Comparison of ENCODE assay signal across 25 cellular contexts in the genomic region with DNA sequence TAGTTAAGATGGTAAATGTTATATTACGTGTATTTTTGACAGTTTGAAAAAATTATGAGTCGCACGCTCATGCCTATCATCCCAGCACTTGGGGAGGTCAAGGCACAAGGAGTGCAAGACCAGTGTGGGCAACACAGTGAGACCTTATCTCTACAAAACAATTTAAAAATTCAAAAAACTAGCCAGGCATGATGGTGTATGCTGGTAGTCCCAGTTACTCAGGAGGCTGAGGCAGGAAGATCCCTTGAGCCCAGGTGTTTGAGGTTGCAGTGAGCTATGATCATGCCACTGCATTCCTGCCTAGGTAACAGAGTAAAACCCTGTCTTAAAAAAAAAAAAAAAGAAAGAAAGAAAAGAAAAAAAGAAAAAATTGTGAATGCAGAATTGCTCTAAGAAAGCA. TPM values are rescaled to one million over a fixed set of nuclear protein-coding genes. Genes with fewer than 3 reads are reported as not detected.
DNase-seq lines count a peak whose midpoint lies in the region; ATAC-seq, FAIRE-seq and TF ChIP-seq lines count a peak whose summit lies in the region.
"Had no signal": no experiment of that assay in that cellular context is flagged by ENCODE, and none has a peak within 500 bp of the region (broad histone marks: within the 10 kb centered on the region; RNA-seq: fewer than 3 reads in every experiment).

No MANE protein-coding gene starts in this region.

- H3K9me2 ChIP-seq in OCI-LY7 (ENCODE audit: insufficient read depth, low read length), result no peaks in the 10 kb centered on the region

- no peak for TF ChIP-seq CTCF in OCI-LY7 (conservative IDR thresholded peaks at IDR 0.05; ENCODE audit: low read length)
- TF ChIP-seq CTCF in psoas muscle (IDR thresholded peaks at IDR 0.05), result no peak

- H3K4me3 Mint-ChIP-seq in activated CD4-positive, alpha-beta T cell treated with anti-CD3 and anti-CD28 coated beads, Interleukin-2, amount 10 ng/mL, durations not matched to agents 24 days and 14 days, result no peak overlapping the region
- H3K4me3 Mint-ChIP-seq: CD14-positive monocyte; CD4-positive, alpha-beta memory T cell; CD4-positive, CD25-positive, alpha-beta regulatory T cell; CD8-positive, alpha-beta memory T cell had no signal

- peak overlapping the region; percentile 37; the same call in 1 of the 2 replicates for H2AFZ ChIP-seq in OCI-LY7 (ENCODE audit: low read length)

- H3K4me1 Mint-ChIP-seq in activated CD4-positive, alpha-beta T cell treated with anti-CD3 and anti-CD28 coated beads, Interleukin-2, amount 10 ng/mL, durations not matched to agents 24 days and 14 days, result no peaks in the 10 kb centered on the region
- H3K4me1 Mint-ChIP-seq: CD4-positive, alpha-beta memory T cell; CD8-positive, alpha-beta memory T cell had no signal

- no TSS peak for BruUV-seq in OCI-LY7 (replicated peaks; lab: Mats Ljungman, UMichigan)

- no peak for ATAC-seq in psoas muscle

- peak overlapping the region; percentile 75 for H3K27ac ChIP-seq in OCI-LY7 (ENCODE audit: low read depth, low read length, poor library complexity, severe bottlenecking)
- peak overlapping the region; percentile 87 for H3K27ac ChIP-seq in psoas muscle
- H3K27ac ChIP-seq: BLaER1 had no signal

- no peaks in the 10 kb centered on the region for H3K36me3 Mint-ChIP-seq in activated CD4-positive, alpha-beta T cell treated with anti-CD3 and anti-CD28 coated beads, Interleukin-2, amount 10 ng/mL, durations not matched to agents 24 days and 14 days (ENCODE audit: low read depth)
- H3K36me3 Mint-ChIP-seq: CD4-positive, alpha-beta memory T cell; CD4-positive, CD25-positive, alpha-beta regulatory T cell; CD8-positive, alpha-beta memory T cell had no signal

- H3K79me2 ChIP-seq in OCI-LY7 (ENCODE audit: insufficient read depth, low read depth, low read length), result peaks cover 62% of the 10 kb centered on the region; the same call in 1 of the 2 replicates

- H3K4me2 ChIP-seq in OCI-LY7 (ENCODE audit: low read length), result peak overlapping the region; percentile 60
- H3K4me2 ChIP-seq: BLaER1 had no signal

- H3K9me3 Mint-ChIP-seq in activated CD4-positive, alpha-beta T cell treated with anti-CD3 and anti-CD28 coated beads, Interleukin-2, amount 10 ng/mL, durations not matched to agents 24 days and 14 days, result no peaks in the 10 kb centered on the region
- H3K9me3 Mint-ChIP-seq: CD4-positive, alpha-beta memory T cell; CD8-positive, alpha-beta memory T cell had no signal

- intact Hi-C loops in OCI-LY7 (cut with micrococcal nuclease; ENCODE audit: unreplicated experiment), result no loop called here
- intact Hi-C loops in psoas muscle (cut with DNase I), result no loop called here
- intact Hi-C loops in activated CD4-positive, alpha-beta T cell treated with anti-CD3 and anti-CD28 coated beads, Interleukin-2, amount 10 ng/mL, durations not matched to agents 24 days and 14 days (cut with micrococcal nuclease), result no loop called here

- peaks cover 15% of the 10 kb centered on the region; the same call in 1 of the 2 replicates for H3K9me3 ChIP-seq in OCI-LY7 (ENCODE audit: low read length)
- no peaks in the 10 kb centered on the region for H3K9me3 ChIP-seq in psoas muscle
- H3K9me3 ChIP-seq: BE2C had no signal

- H4K20me1 ChIP-seq in OCI-LY7 (ENCODE audit: insufficient read depth, low read length), result no peaks in the 10 kb centered on the region

- peaks cover 6% of the 10 kb centered on the region for H3K27me3 Mint-ChIP-seq in activated CD4-positive, alpha-beta T cell treated with anti-CD3 and anti-CD28 coated beads, Interleukin-2, amount 10 ng/mL, durations not matched to agents 24 days and 14 days

- TF ChIP-seq POLR2A in GM12892 (IDR thresholded peaks at IDR 0.05; ENCODE audit: low read depth, low read length), result no peak

- POLR2A ChIA-PET in OCI-LY7 (lab: Charles Lee), result interaction anchor here (0.7 to 1.9 kb wide), 6 partner anchors 14 to 398 kb away, joined by 3 to 6 read pairs (median 4); no protein-coding TSS in a partner anchor

- peak; percentile 66 for FAIRE-seq in GM12892 (lab: Jason Lieb, UNC)
- FAIRE-seq: A204.1, G401.6, GM12891 had no signal

- no peaks in the 10 kb centered on the region for H3K27me3 ChIP-seq in psoas muscle (ENCODE audit: insufficient read depth in 3 of 3, low read length in 2 of 3)
- H3K27me3 ChIP-seq: BE2C, BLaER1 had no signal

- H3K4me1 ChIP-seq in OCI-LY7 (ENCODE audit: insufficient read depth, low read length, poor library complexity, severe bottlenecking) (peaks cover 94% of the 10 kb centered on the region), psoas muscle (peaks cover 59% of the 10 kb centered on the region)

- H3K4me3 ChIP-seq in OCI-LY7 (ENCODE audit: low read depth, low read length, poor library complexity, severe bottlenecking) (peak overlapping the region; percentile 7), psoas muscle (no peak overlapping the region)
- H3K4me3 ChIP-seq: BLaER1 had no signal

- WGBS in psoas muscle, 3 donors, result 86 to 94% (median 91%) methylated on average over 3 of the region's 3 CpGs

- DNase-seq in GM12892 (ENCODE audit: insufficient read length) (no peak), OCI-LY7 (ENCODE audit: low spot score) (no peak), psoas muscle (no peak), HT-29 (ENCODE audit: low spot score) (no peak)
- DNase-seq in activated CD4-positive, alpha-beta T cell treated with anti-CD3 and anti-CD28 coated beads, Interleukin-2, amount 10 ng/mL, durations not matched to agents 24 days and 14 days, result no peak
- no peak for DNase-seq in stimulated activated naive CD4-positive, alpha-beta T cell treated with Interleukin-2 at 50 U/mL for 16 hours (lab: John Stamatoyannopoulos, UW)
- DNase-seq: 8988T; ACHN; BE2C; C1 segment of cervical spinal cord; CD4-positive, alpha-beta memory T cell; CD4-positive, CD25-positive, alpha-beta regulatory T cell; CD8-positive, alpha-beta memory T cell; COR-L47; DMS 273 treated with DMSO at 0.1 percent for 48 hours; DMS153; DMS53; DMS79; DND-41; GF-D8 had no signal

- no peak overlapping the region for H3K27ac Mint-ChIP-seq in activated CD4-positive, alpha-beta T cell treated with anti-CD3 and anti-CD28 coated beads, Interleukin-2, amount 10 ng/mL, durations not matched to agents 24 days and 14 days
- H3K27ac Mint-ChIP-seq: CD14-positive monocyte; CD4-positive, alpha-beta memory T cell; CD4-positive, CD25-positive, alpha-beta regulatory T cell; CD8-positive, alpha-beta memory T cell had no signal

- CTCF ChIA-PET in OCI-LY7 (lab: Charles Lee; ENCODE audit: unreplicated experiment), result no interaction called here

- peaks cover 12% of the 10 kb centered on the region for H3K36me3 ChIP-seq in OCI-LY7 (ENCODE audit: insufficient read depth, low read length)
- H3K36me3 ChIP-seq in psoas muscle (ENCODE audit: insufficient read depth in 1 of 2, low read depth in 1 of 2), result no peaks in the 10 kb centered on the region
- H3K36me3 ChIP-seq: BE2C had no signal

RNA-seq across cellular contexts. Expression of gene TBC1D4, which starts 58.0 kb away (rescaled TPM):
- 34.0 TPM for polyA plus RNA-seq in GM12892 (2012; ENCODE audit: missing spikeins)
- 24.3 TPM in 2 replicates for total RNA-seq in OCI-LY7 (2014; rRNA removed; shearing (Covaris generic))
- total RNA-seq in OCI-LY7 (2022), result 21.7 and 22.6 TPM in 2 replicates
- 100 to 1,000 TPM in 1 of 4 donors, 10 to 100 TPM in 3; 36.9 to 127 (median 93.4) TPM for total RNA-seq in psoas muscle
- 100 to 1,000 TPM in 1 of 3 donors, 10 to 100 TPM in 1, 1 to 10 TPM in 1; 3.1 to 105 (median 36.7) TPM for polyA plus RNA-seq in psoas muscle
- total RNA-seq in activated CD4-positive, alpha-beta T cell treated with anti-CD3 and anti-CD28 coated beads, Interleukin-2, amount 10 ng/mL, durations not matched to agents 24 days and 14 days, result 72.3 and 77.0 TPM in 2 replicates
- total RNA-seq in HT-29 (2014; rRNA removed; shearing (Covaris generic)), result 29.0 and 29.6 TPM in 2 replicates
